In the genomic region with DNA sequence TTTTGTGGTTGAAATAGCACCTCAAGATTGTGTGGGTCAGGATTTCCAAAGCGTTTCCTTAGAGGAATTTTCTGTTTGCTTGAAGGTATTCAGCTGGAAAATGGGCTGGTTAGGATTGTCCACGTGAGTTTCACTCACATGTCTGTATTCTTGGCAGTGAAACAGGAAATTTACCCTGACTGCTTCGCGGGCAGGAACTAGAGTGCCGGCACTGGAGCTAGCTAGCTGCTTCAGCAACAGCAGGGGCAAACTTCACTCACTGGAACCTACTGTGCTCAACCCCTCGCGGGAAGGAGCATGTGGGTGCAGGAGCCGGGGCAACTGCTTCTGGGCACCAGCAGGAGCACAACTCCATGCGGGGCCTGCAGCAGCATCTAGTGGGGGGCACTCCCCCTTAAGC, we compare ENCODE assay signal across 12 cellular contexts. TPM values are rescaled to one million over a fixed set of nuclear protein-coding genes. Genes with fewer than 3 reads are reported as not detected.
DNase-seq lines count a peak whose midpoint lies in the region; ATAC-seq lines count a peak whose summit lies in the region.
"Had no signal": no experiment of that assay in that cellular context is flagged by ENCODE, and none has a peak within 500 bp of the region (broad histone marks: within the 10 kb centered on the region; RNA-seq: fewer than 3 reads in every experiment).

No MANE protein-coding gene starts in this region.

- peak; percentile 19 for DNase-seq in stimulated activated CD4-positive, alpha-beta T cell treated with anti-CD3 and anti-CD28 coated beads, Interleukin-15, amount 100 ng/mL, for 24 hours
- DNase-seq in stimulated activated CD4-positive, alpha-beta T cell treated with anti-CD3 and anti-CD28 coated beads, Interleukin-12 subunit alpha, Interleukin-12 subunit beta, amount 100 ng/mL, for 4 hours, result no peak
- peak; percentile 32 for DNase-seq in astrocyte of the hippocampus (ENCODE audit: low read depth, low spot score)
- DNase-seq in lung microvascular endothelial cell (ENCODE audit: low read depth in 2 of 2), result peak; percentile 20 to 39
- no peak for DNase-seq in GM19240 (ENCODE audit: insufficient read length, low spot score)
- no peak for DNase-seq in effector CD8-positive, alpha-beta T cell (lab: John Stamatoyannopoulos, UW)
- DNase-seq: DMS79, mammary epithelial cell, NCI-H1694 treated with DMSO at 0.1 percent for 48 hours, NCI-H774 had no signal

- ATAC-seq in GM21390 (IDR thresholded peaks at IDR 0.05; ENCODE audit: unreplicated experiment) (no peak), HG02938 (IDR thresholded peaks at IDR 0.05; ENCODE audit: unreplicated experiment) (no peak)

RNA-seq across cellular contexts. Expression of a gene that starts 38.0 kb away (rescaled TPM):
- total RNA-seq in lung microvascular endothelial cell, result under 0.01 TPM in 2 replicates

Comparison
In these comparisons a context has a peak if more than half of its experiments do, and no peak if none do; other contexts are left out.
1. DNase-seq: peak in stimulated activated CD4-positive, alpha-beta T cell treated with anti-CD3 and anti-CD28 coated beads, Interleukin-15, amount 100 ng/mL, for 24 hours (single experiment), astrocyte of the hippocampus (single experiment) and lung microvascular endothelial cell (2 of 2); none in stimulated activated CD4-positive, alpha-beta T cell treated with anti-CD3 and anti-CD28 coated beads, Interleukin-12 subunit alpha, Interleukin-12 subunit beta, amount 100 ng/mL, for 4 hours (single experiment), GM19240 (single experiment) and effector CD8-positive, alpha-beta T cell (single experiment).